1 cellular context compared by ENCODE assay signal in genomic region chr2:171999604-172000469, GRCh38.
TF ChIP-seq lines count a peak whose summit lies in the region.

Gene METAP1D, plus strand, starts transcription at chr2:171999953. Its CDS starts 17 bp downstream, at chr2:171999970.

TF ChIP-seq in HepG2, 621 proteins besides CTCF, POLR2A, EP300 and RAD21 (continued from another document and continues in another):
- TF ChIP-seq FOXJ3 (CRISPR knock-in tag; IDR thresholded peaks at IDR 0.05; ENCODE audit: borderline replicate concordance): peak; percentile 86
- peak; percentile 100 for TF ChIP-seq BRD4 (CRISPR knock-in tag; IDR thresholded peaks at IDR 0.05)
- TF ChIP-seq HMG20A (CRISPR knock-in tag; IDR thresholded peaks at IDR 0.05; ENCODE audit: borderline replicate concordance): peak; percentile 34; the same call in 1 of the 2 replicates
- TF ChIP-seq BORCS8-MEF2B (CRISPR knock-in tag; IDR thresholded peaks at IDR 0.05): peak; percentile 99
- TF ChIP-seq GFI1 (CRISPR knock-in tag; IDR thresholded peaks at IDR 0.05; ENCODE audit: borderline replicate concordance): peak; percentile 80; the same call in 1 of the 2 replicates
- no peak for TF ChIP-seq PBX2 (CRISPR knock-in tag; IDR thresholded peaks at IDR 0.05)
- TF ChIP-seq ZBTB49 (CRISPR knock-in tag; IDR thresholded peaks at IDR 0.05; ENCODE audit: borderline replicate concordance): peak; percentile 92; the same call in 1 of the 2 replicates
- 0 out of 2 replicates have a peak, but pooled peaks have one; percentile 76 for TF ChIP-seq ZNF703 (CRISPR knock-in tag; IDR thresholded peaks at IDR 0.05; ENCODE audit: borderline replicate concordance)
- no peak for TF ChIP-seq ZNF17 (CRISPR knock-in tag; IDR thresholded peaks at IDR 0.05)
- peak; percentile 84 for TF ChIP-seq ZNF646 (CRISPR knock-in tag; IDR thresholded peaks at IDR 0.05)
- no peak for TF ChIP-seq ZNF251 (CRISPR knock-in tag; IDR thresholded peaks at IDR 0.05)
- peak; percentile 91 for TF ChIP-seq ZNF280D (CRISPR knock-in tag; IDR thresholded peaks at IDR 0.05)
- no peak; the same call in 1 of the 2 replicates for TF ChIP-seq ELK4 (CRISPR knock-in tag; IDR thresholded peaks at IDR 0.05; ENCODE audit: borderline replicate concordance)
- TF ChIP-seq NFIB (CRISPR knock-in tag; IDR thresholded peaks at IDR 0.05; ENCODE audit: borderline replicate concordance): no peak
- TF ChIP-seq IKZF5 (CRISPR knock-in tag; IDR thresholded peaks at IDR 0.05): peak; percentile 96
- TF ChIP-seq ZNF747 (CRISPR knock-in tag; IDR thresholded peaks at IDR 0.05; ENCODE audit: borderline replicate concordance): peak; percentile 91
- TF ChIP-seq ARID3A (IDR thresholded peaks at IDR 0.05; ENCODE audit: low read depth, low read length): no peak; the same call in 1 of the 2 replicates
- peak; percentile 82 for TF ChIP-seq TMF1 (CRISPR knock-in tag; IDR thresholded peaks at IDR 0.05; ENCODE audit: low read depth)
- peak; percentile 97 for TF ChIP-seq TFDP1 (CRISPR knock-in tag; IDR thresholded peaks at IDR 0.05; ENCODE audit: borderline replicate concordance)
- TF ChIP-seq GATAD2A (CRISPR knock-in tag; IDR thresholded peaks at IDR 0.05): peak; percentile 81
- TF ChIP-seq UBTF (CRISPR knock-in tag; IDR thresholded peaks at IDR 0.05): peak; percentile 91
- peak; percentile 96 for TF ChIP-seq THAP7 (CRISPR knock-in tag; IDR thresholded peaks at IDR 0.05)
- peak; percentile 81 for TF ChIP-seq ZBTB4 (CRISPR knock-in tag; IDR thresholded peaks at IDR 0.05; ENCODE audit: borderline replicate concordance)
- peak; percentile 98 for TF ChIP-seq GATAD1 (CRISPR knock-in tag; IDR thresholded peaks at IDR 0.05)
